In genomic region chr11:1303196-1303821, GRCh38 we compare ENCODE assay signal across 9 cellular contexts. TPM values are rescaled to one million over a fixed set of nuclear protein-coding genes. Genes with fewer than 3 reads are reported as not detected.
DNase-seq lines count a peak whose midpoint lies in the region; ATAC-seq and TF ChIP-seq lines count a peak whose summit lies in the region.
"Had no signal": no experiment of that assay in that cellular context is flagged by ENCODE, and none has a peak within 500 bp of the region (broad histone marks: within the 10 kb centered on the region; RNA-seq: fewer than 3 reads in every experiment).

No MANE protein-coding gene starts in this region.

- peak; percentile 16 for DNase-seq in activated T-cell treated with anti-CD3 and anti-CD28 coated beads, Interleukin-2, amount 50 U/mL, for 1 hour
- no peak for DNase-seq in activated T-cell treated with anti-CD3 and anti-CD28 coated beads, Interleukin-2, amount 50 U/mL, for 4 hours
- no peak for DNase-seq in astrocyte of the cerebellum (ENCODE audit: low read depth)
- DNase-seq in kidney tubule cell (ENCODE audit: low spot score), result peak; percentile 87
- peak; percentile 49 for DNase-seq in transverse colon
- DNase-seq in inferior parietal cortex (ENCODE audit: extremely low spot score), result no peak
- DNase-seq in NOMO-1 treated with DMSO at 0.1 percent for 48 hours (lab: John Stamatoyannopoulos, UW; ENCODE audit: unreplicated experiment), result no peak
- DNase-seq in NCI-H510A treated with DMSO at 0.1 percent for 48 hours (lab: John Stamatoyannopoulos, UW), result no peak

- no peak for TF ChIP-seq EP300 in transverse colon (IDR thresholded peaks at IDR 0.05; ENCODE audit: low read depth)

- H3K36me3 ChIP-seq in transverse colon, result no peaks in the 10 kb centered on the region

- peaks cover 46 to 88% (median 70%) of the 10 kb centered on the region in 4 donors for H3K4me1 ChIP-seq in transverse colon

- no peaks in the 10 kb centered on the region for H3K27me3 Mint-ChIP-seq in activated T-cell treated with anti-CD3 and anti-CD28 coated beads, Interleukin-2, amount 50 U/mL, for 4 hours (ENCODE audit: low read depth)
- H3K27me3 Mint-ChIP-seq: CD4-positive, alpha-beta T cell had no signal

- no peaks in the 10 kb centered on the region for H3K9me3 Mint-ChIP-seq in activated T-cell treated with anti-CD3 and anti-CD28 coated beads, Interleukin-2, amount 50 U/mL, for 4 hours
- H3K9me3 Mint-ChIP-seq: CD4-positive, alpha-beta T cell had no signal

- no peak for TF ChIP-seq POLR2A in transverse colon (IDR thresholded peaks at IDR 0.05)

- no peak overlapping the region for H3K4me3 Mint-ChIP-seq in activated T-cell treated with anti-CD3 and anti-CD28 coated beads, Interleukin-2, amount 50 U/mL, for 4 hours
- H3K4me3 Mint-ChIP-seq: CD4-positive, alpha-beta T cell had no signal

- no peak for ATAC-seq in activated T-cell treated with anti-CD3 and anti-CD28 coated beads, Interleukin-2, amount 50 U/mL, for 4 hours

- in situ Hi-C loops in astrocyte of the cerebellum (cut with HindIII; ENCODE audit: low sequenced_read_pairs), result no loop called here
- in situ Hi-C loops in transverse colon (cut with MboI; ENCODE audit: low pct_ligation_motif_present in 1 of 4, low pct_unique_long_range_greater_than_20kb in 1 of 4, low sequenced_read_pairs in 3 of 4), result no loop called here

- H3K9me3 ChIP-seq in transverse colon, result no peaks in the 10 kb centered on the region

- no peaks in the 10 kb centered on the region for H3K27me3 ChIP-seq in transverse colon

- WGBS in transverse colon (ENCODE audit: low coverage in 1 of 2), 2 donors, result 80 to 86% methylated on average over 9 to 24 of the region's 24 CpGs

- H3K36me3 Mint-ChIP-seq in activated T-cell treated with anti-CD3 and anti-CD28 coated beads, Interleukin-2, amount 50 U/mL, for 4 hours (ENCODE audit: insufficient read depth), result peaks cover 6% of the 10 kb centered on the region

- TF ChIP-seq CTCF in astrocyte of the cerebellum (IDR thresholded peaks at IDR 0.05; ENCODE audit: low read depth, low read length, missing control alignments), result peak; percentile 50
- TF ChIP-seq CTCF in transverse colon (IDR thresholded peaks at IDR 0.05), result peak in 4 of 5 experiments; percentile 11 to 22 (median 16)

- intact Hi-C loops in transverse colon (cut with DNase I; ENCODE audit: low total_unique reads), result loop anchor here (10.0 kb wide), 1 partner anchor 211 kb away; no protein-coding TSS in a partner anchor

- H3K4me1 Mint-ChIP-seq in activated T-cell treated with anti-CD3 and anti-CD28 coated beads, Interleukin-2, amount 50 U/mL, for 4 hours (ENCODE audit: low read depth), result peaks cover 46% of the 10 kb centered on the region

- peak overlapping the region; percentile 67 to 74 (median 68) for H3K27ac ChIP-seq in transverse colon

- no peak overlapping the region for H3K4me3 ChIP-seq in astrocyte of the cerebellum (ENCODE audit: low read depth, low read length)
- no peak overlapping the region for H3K4me3 ChIP-seq in transverse colon

RNA-seq across cellular contexts. Expression of gene TOLLIP, which starts 6.1 kb away (rescaled TPM):
- 10 to 100 TPM; 38.0 to 45.9 (median 44.3) TPM for total RNA-seq in activated T-cell treated with anti-CD3 and anti-CD28 coated beads, Interleukin-2, amount 50 U/mL, for 4 hours
- 100 to 1,000 TPM in 1 of 4 donors, 10 to 100 TPM in 3; 25.9 to 132 (median 50.4) TPM for total RNA-seq in transverse colon

Comparison
In these comparisons a context has a peak if more than half of its experiments do, and no peak if none do; other contexts are left out.
1. DNase-seq: peak in activated T-cell treated with anti-CD3 and anti-CD28 coated beads, Interleukin-2, amount 50 U/mL, for 1 hour (single experiment), kidney tubule cell (single experiment) and transverse colon (single experiment); none in activated T-cell treated with anti-CD3 and anti-CD28 coated beads, Interleukin-2, amount 50 U/mL, for 4 hours (single experiment), astrocyte of the cerebellum (single experiment), inferior parietal cortex (single experiment), NOMO-1 treated with DMSO at 0.1 percent for 48 hours (single experiment) and NCI-H510A treated with DMSO at 0.1 percent for 48 hours (single experiment).